In the genomic region with DNA sequence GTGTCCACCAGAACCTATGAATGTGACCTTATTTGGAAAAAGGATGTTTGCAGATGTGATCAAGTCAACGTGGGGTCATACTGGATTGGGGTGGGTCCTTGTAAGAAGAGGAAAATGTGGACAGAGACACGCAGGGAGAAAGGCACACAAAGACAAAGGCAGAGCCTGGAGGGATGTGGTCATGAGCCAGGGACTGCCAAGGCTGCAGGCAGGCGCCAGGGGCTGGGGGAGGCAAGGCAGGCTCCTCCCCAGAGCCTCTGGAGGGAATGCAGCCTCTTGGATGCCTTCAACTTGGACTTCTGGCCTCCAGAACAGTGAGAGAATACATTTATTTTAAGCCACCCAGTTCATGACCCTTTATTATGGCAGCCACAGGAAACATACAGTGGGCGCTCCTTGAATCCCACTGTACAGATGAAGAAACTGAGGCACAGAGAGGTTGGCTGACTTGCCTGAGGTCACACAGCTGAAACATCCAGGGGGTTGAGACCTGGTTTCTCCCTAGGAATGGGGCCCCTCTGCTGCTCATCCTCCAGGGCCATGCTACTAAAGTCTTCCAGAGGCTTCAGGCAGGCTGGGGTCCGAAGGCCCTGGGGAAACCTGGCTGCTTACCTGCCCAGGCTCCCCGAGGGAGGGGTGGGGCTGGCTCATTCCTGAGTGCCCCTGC, we compare ENCODE assay signal across 12 cellular contexts.
DNase-seq lines count a peak whose midpoint lies in the region; ATAC-seq and TF ChIP-seq lines count a peak whose summit lies in the region.
"Had no signal": no experiment of that assay in that cellular context is flagged by ENCODE, and none has a peak within 500 bp of the region (broad histone marks: within the 10 kb centered on the region; RNA-seq: fewer than 3 reads in every experiment).

No MANE protein-coding gene starts in this region.

- no peaks in the 10 kb centered on the region for H3K27me3 Mint-ChIP-seq in activated CD4-positive, alpha-beta T cell treated with anti-CD3 and anti-CD28 coated beads, Interleukin-2, amount 10 ng/mL, durations not matched to agents 24 days and 14 days

- no peak for ATAC-seq in GM19397 (IDR thresholded peaks at IDR 0.05; ENCODE audit: unreplicated experiment)

- H3K36me3 ChIP-seq in smooth muscle cell (ENCODE audit: low read depth) = no peaks in the 10 kb centered on the region
- H3K36me3 ChIP-seq: ovary had no signal

- intact Hi-C loops in activated CD4-positive, alpha-beta T cell treated with anti-CD3 and anti-CD28 coated beads, Interleukin-2, amount 10 ng/mL, durations not matched to agents 24 days and 14 days (cut with micrococcal nuclease) = loop anchor here (5.0 kb wide), 1 partner anchor 373 kb away; no protein-coding TSS in a partner anchor

- peaks cover 40% of the 10 kb centered on the region for H3F3A ChIP-seq in smooth muscle cell (ENCODE audit: low read depth)

- H3K9me3 ChIP-seq in smooth muscle cell (replicated peaks; ENCODE audit: low read depth) = no peaks in the 10 kb centered on the region
- H3K9me3 ChIP-seq: ovary had no signal

- H3K4me3 Mint-ChIP-seq in activated CD4-positive, alpha-beta T cell treated with anti-CD3 and anti-CD28 coated beads, Interleukin-2, amount 10 ng/mL, durations not matched to agents 24 days and 14 days = no peak overlapping the region
- H3K4me3 Mint-ChIP-seq: CD14-positive monocyte had no signal

- H3K4me1 Mint-ChIP-seq in activated CD4-positive, alpha-beta T cell treated with anti-CD3 and anti-CD28 coated beads, Interleukin-2, amount 10 ng/mL, durations not matched to agents 24 days and 14 days = peaks cover 23% of the 10 kb centered on the region

- no peak overlapping the region for H3K9ac ChIP-seq in smooth muscle cell (ENCODE audit: low read depth)

- TF ChIP-seq CTCF in fibroblast of pulmonary artery (IDR thresholded peaks at IDR 0.05; ENCODE audit: low read length, missing control alignments) (no peak), smooth muscle cell (IDR thresholded peaks at IDR 0.05; ENCODE audit: borderline replicate concordance, insufficient read depth, poor library complexity, severe bottlenecking) (no peak)

- H3K79me2 ChIP-seq in smooth muscle cell (ENCODE audit: low read depth) = peaks cover 20% of the 10 kb centered on the region

- H3K27ac Mint-ChIP-seq in activated CD4-positive, alpha-beta T cell treated with anti-CD3 and anti-CD28 coated beads, Interleukin-2, amount 10 ng/mL, durations not matched to agents 24 days and 14 days = no peak overlapping the region

- H4K20me1 ChIP-seq in smooth muscle cell (ENCODE audit: low read depth) = peaks cover 100% of the 10 kb centered on the region

- no peak overlapping the region for H2AFZ ChIP-seq in smooth muscle cell (ENCODE audit: low read depth)

- H3K4me2 ChIP-seq in smooth muscle cell = no peak overlapping the region

- H3K27me3 ChIP-seq in smooth muscle cell (ENCODE audit: low read depth) = no peaks in the 10 kb centered on the region
- H3K27me3 ChIP-seq: ovary had no signal

- H3K9me3 Mint-ChIP-seq in activated CD4-positive, alpha-beta T cell treated with anti-CD3 and anti-CD28 coated beads, Interleukin-2, amount 10 ng/mL, durations not matched to agents 24 days and 14 days = no peaks in the 10 kb centered on the region

- H3K4me1 ChIP-seq in smooth muscle cell (ENCODE audit: low read depth) = peaks cover 17% of the 10 kb centered on the region

- H3K36me3 Mint-ChIP-seq in activated CD4-positive, alpha-beta T cell treated with anti-CD3 and anti-CD28 coated beads, Interleukin-2, amount 10 ng/mL, durations not matched to agents 24 days and 14 days (ENCODE audit: low read depth) = peaks cover 14% of the 10 kb centered on the region

- H3K27ac ChIP-seq in smooth muscle cell (ENCODE audit: low read depth) = peak overlapping the region; percentile 1

- DNase-seq in EH (ENCODE audit: low read depth) = peak; percentile 89
- DNase-seq in RPMI7951 (ENCODE audit: low read depth) = peak; percentile 37
- DNase-seq in fibroblast of pulmonary artery (ENCODE audit: low read depth) = peak; percentile 49
- no peak for DNase-seq in smooth muscle cell (lab: John Stamatoyannopoulos, UW; ENCODE audit: unreplicated experiment)
- no peak for DNase-seq in activated naive CD4-positive, alpha-beta T cell (lab: John Stamatoyannopoulos, UW)
- no peak for DNase-seq in activated CD4-positive, alpha-beta T cell treated with anti-CD3 and anti-CD28 coated beads, Interleukin-2, amount 10 ng/mL, durations not matched to agents 24 days and 14 days
- no peak for DNase-seq in NCI-H2196 treated with DMSO at 0.1 percent for 48 hours (lab: John Stamatoyannopoulos, UW; ENCODE audit: unreplicated experiment)
- DNase-seq: activated CD8-positive, alpha-beta memory T cell treated with anti-CD3 and anti-CD28 coated beads, Interleukin-2, amount 50 U/mL, for 48 hours; SHP77 treated with DMSO at 0.1 percent for 48 hours had no signal

- no peak overlapping the region for H3K4me3 ChIP-seq in fibroblast of pulmonary artery (replicated peaks; ENCODE audit: low read depth, low read length)
- no peak overlapping the region for H3K4me3 ChIP-seq in smooth muscle cell
- H3K4me3 ChIP-seq: ovary had no signal

- 85% methylated on average over 6 of the region's 6 CpGs for WGBS in smooth muscle cell (ENCODE audit: low lambda C conversion rate)

Comparison
In these comparisons a context has a peak if more than half of its experiments do, and no peak if none do; other contexts are left out.
1. DNase-seq: peak in EH (single experiment), RPMI7951 (single experiment) and fibroblast of pulmonary artery (single experiment); none in smooth muscle cell (single experiment), activated naive CD4-positive, alpha-beta T cell (0 of 4), activated CD4-positive, alpha-beta T cell treated with anti-CD3 and anti-CD28 coated beads, Interleukin-2, amount 10 ng/mL, durations not matched to agents 24 days and 14 days (single experiment) and NCI-H2196 treated with DMSO at 0.1 percent for 48 hours (single experiment).